22 cellular contexts compared by ENCODE assay signal in the genomic region with DNA sequence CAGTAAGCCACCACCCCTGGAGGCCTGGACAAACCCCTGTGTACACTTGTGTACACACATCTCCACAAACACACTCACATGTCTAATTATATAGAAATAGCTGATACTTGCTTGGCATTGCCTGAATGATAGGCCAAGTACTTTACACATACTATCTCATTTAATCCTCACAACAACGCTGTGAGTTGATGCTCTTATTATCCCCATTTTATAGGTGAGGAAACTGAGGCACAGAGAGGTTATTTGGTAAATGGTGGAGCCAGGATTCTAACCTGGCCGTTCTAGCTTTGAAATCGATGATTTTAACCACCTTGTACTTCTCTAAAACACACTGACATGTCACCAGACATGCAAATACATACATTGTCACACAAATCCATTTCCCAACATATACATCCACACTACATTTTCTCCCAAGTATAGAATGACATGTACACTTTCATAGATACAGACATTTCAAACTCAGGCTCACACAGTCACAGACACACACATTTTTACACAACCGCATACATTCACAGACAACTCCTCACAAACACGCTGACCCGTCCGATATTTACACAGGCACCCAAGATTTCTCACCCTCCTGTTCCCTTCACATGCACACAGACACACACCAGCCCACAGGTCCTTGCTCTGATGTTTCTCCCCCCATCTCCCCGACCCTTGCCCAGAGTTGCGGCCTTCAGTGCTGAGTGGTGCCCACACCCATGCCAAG. TPM values are rescaled to one million over a fixed set of nuclear protein-coding genes. Genes with fewer than 3 reads are reported as not detected.
DNase-seq lines count a peak whose midpoint lies in the region; ATAC-seq, FAIRE-seq and TF ChIP-seq lines count a peak whose summit lies in the region.
"Had no signal": no experiment of that assay in that cellular context is flagged by ENCODE, and none has a peak within 500 bp of the region (broad histone marks: within the 10 kb centered on the region; RNA-seq: fewer than 3 reads in every experiment).

No MANE protein-coding gene starts in this region.

- peaks cover 15% of the 10 kb centered on the region for H3K4me1 Mint-ChIP-seq in dendritic cell treated with granulocyte-macrophage colony-stimulating factor and Interleukin-4, amounts not matched to agents 40 ng/mL and 50 ng/mL, for 4 days (ENCODE audit: low read depth)
- H3K4me1 Mint-ChIP-seq in osteocyte (ENCODE audit: unreplicated experiment), result peaks cover 24% of the 10 kb centered on the region

- H3K4me3 ChIP-seq in SJCRH30 (peak overlapping the region; percentile 13; the same call in 1 of the 2 replicates), lower leg skin (ENCODE audit: low read depth, poor library complexity, severe bottlenecking) (no peak overlapping the region)
- H3K4me3 ChIP-seq: left lung, ovary had no signal

- peak overlapping the region; percentile 15 for H3K27ac Mint-ChIP-seq in dendritic cell treated with granulocyte-macrophage colony-stimulating factor and Interleukin-4, amounts not matched to agents 40 ng/mL and 50 ng/mL, for 4 days
- H3K27ac Mint-ChIP-seq in osteocyte (ENCODE audit: unreplicated experiment), result peak overlapping the region; percentile 61
- H3K27ac Mint-ChIP-seq: activated CD4-positive, alpha-beta memory T cell treated with anti-CD3 and anti-CD28 coated beads, Interleukin-2, amount 10 ng/mL, durations not matched to agents 7 days and 5 days; activated naive CD4-positive, alpha-beta T cell treated with anti-CD3 and anti-CD28 coated beads, Interleukin-2, amount 50 U/mL, for 72 hours; T-helper 17 cell had no signal

- no peaks in the 10 kb centered on the region for H3K9me3 ChIP-seq in SJCRH30 (replicated peaks)
- H3K9me3 ChIP-seq: left lung, ovary had no signal

- ATAC-seq in left colon, result no peak
- no peak for ATAC-seq in activated CD4-positive, CD25-positive, alpha-beta regulatory T cell treated with anti-CD3 and anti-CD28 coated beads, Interleukin-2, amount 50 U/mL, for 24 hours
- ATAC-seq: activated naive CD4-positive, alpha-beta T cell treated with anti-CD3 and anti-CD28 coated beads, Interleukin-2, amount 50 U/mL, for 72 hours; esophagus mucosa; left lung; stimulated activated naive CD8-positive, alpha-beta T cell treated with anti-CD3 and anti-CD28 coated beads, Interleukin-15, Interleukin-2, amounts not matched to agents 100 U/mL and 50 U/mL, for 24 hours; T-helper 17 cell had no signal

- H3K36me3 ChIP-seq in SJCRH30, result no peaks in the 10 kb centered on the region
- H3K36me3 ChIP-seq: left lung, ovary had no signal

- H3K27ac ChIP-seq in SJCRH30, result no peak overlapping the region
- H3K27ac ChIP-seq: left lung, ovary had no signal

- WGBS in lower leg skin, 2 donors, result 75 to 82% methylated on average over 9 of the region's 9 CpGs

- peak; percentile 57 for FAIRE-seq in GM12891 (lab: Jason Lieb, UNC)
- FAIRE-seq: HTR-8/SVneo had no signal

- no peaks in the 10 kb centered on the region; the same call in 1 of the 2 replicates for H3K27me3 ChIP-seq in SJCRH30
- H3K27me3 ChIP-seq: left lung, ovary had no signal

- intact Hi-C loops in dendritic cell treated with granulocyte-macrophage colony-stimulating factor and Interleukin-4, amounts not matched to agents 40 ng/mL and 50 ng/mL, for 4 days (cut with micrococcal nuclease), result no loop called here
- intact Hi-C loops in left colon (cut with DNase I, micrococcal nuclease), result no loop called here
- intact Hi-C loops in lower leg skin (cut with DNase I; ENCODE audit: low total_unique reads), result no loop called here

- TF ChIP-seq CTCF in osteocyte (IDR thresholded peaks at IDR 0.05) (no peak), lower leg skin (IDR thresholded peaks at IDR 0.05) (no peak)

- DNase-seq in GM12891 (ENCODE audit: insufficient read length, low spot score), result no peak
- DNase-seq in SJCRH30, result no peak
- no peak for DNase-seq in osteocyte (ENCODE audit: extremely low spot score, unreplicated experiment)
- DNase-seq in SKM-1 (lab: John Stamatoyannopoulos, UW; ENCODE audit: unreplicated experiment), result no peak
- DNase-seq in left colon, result no peak
- DNase-seq in lower leg skin (ENCODE audit: low spot score in 2 of 2), result no peak
- DNase-seq: activated CD4-positive, alpha-beta memory T cell treated with anti-CD3 and anti-CD28 coated beads, Interleukin-2, amount 10 ng/mL, durations not matched to agents 7 days and 5 days; activated T-cell treated with anti-CD3 and anti-CD28 coated beads, Interleukin-2, amount 50 U/mL, for 1 hour; NCI-H1105 treated with DMSO at 0.1 percent for 48 hours; NCI-H2107; NCI-H69; ovary; SHP77; stimulated activated naive CD8-positive, alpha-beta T cell treated with anti-CD3 and anti-CD28 coated beads, Interleukin-15, Interleukin-2, amounts not matched to agents 100 U/mL and 50 U/mL, for 24 hours; T-helper 17 cell; trophoblast cell had no signal

- H3K4me3 Mint-ChIP-seq in dendritic cell treated with granulocyte-macrophage colony-stimulating factor and Interleukin-4, amounts not matched to agents 40 ng/mL and 50 ng/mL, for 4 days, result no peak overlapping the region
- H3K4me3 Mint-ChIP-seq in osteocyte (ENCODE audit: unreplicated experiment), result no peak overlapping the region
- H3K4me3 Mint-ChIP-seq: activated CD4-positive, alpha-beta memory T cell treated with anti-CD3 and anti-CD28 coated beads, Interleukin-2, amount 10 ng/mL, durations not matched to agents 7 days and 5 days had no signal

- TF ChIP-seq POLR2A in GM12891 (IDR thresholded peaks at IDR 0.05; ENCODE audit: low read depth, low read length) (no peak), lower leg skin (IDR thresholded peaks at IDR 0.05) (no peak)

- H3K36me3 Mint-ChIP-seq in dendritic cell treated with granulocyte-macrophage colony-stimulating factor and Interleukin-4, amounts not matched to agents 40 ng/mL and 50 ng/mL, for 4 days (ENCODE audit: low read depth), result peaks cover 6% of the 10 kb centered on the region
- no peaks in the 10 kb centered on the region for H3K36me3 Mint-ChIP-seq in osteocyte (ENCODE audit: unreplicated experiment)
- H3K36me3 Mint-ChIP-seq: activated naive CD4-positive, alpha-beta T cell treated with anti-CD3 and anti-CD28 coated beads, Interleukin-2, amount 50 U/mL, for 72 hours had no signal

- H3K27me3 Mint-ChIP-seq in dendritic cell treated with granulocyte-macrophage colony-stimulating factor and Interleukin-4, amounts not matched to agents 40 ng/mL and 50 ng/mL, for 4 days, result peaks cover 14% of the 10 kb centered on the region
- H3K27me3 Mint-ChIP-seq in osteocyte (ENCODE audit: unreplicated experiment), result no peaks in the 10 kb centered on the region
- H3K27me3 Mint-ChIP-seq: T-helper 17 cell had no signal

- H3K4me1 ChIP-seq in SJCRH30, result peaks cover 14% of the 10 kb centered on the region

- no peaks in the 10 kb centered on the region for H3K9me3 Mint-ChIP-seq in dendritic cell treated with granulocyte-macrophage colony-stimulating factor and Interleukin-4, amounts not matched to agents 40 ng/mL and 50 ng/mL, for 4 days
- H3K9me3 Mint-ChIP-seq in osteocyte (ENCODE audit: unreplicated experiment), result no peaks in the 10 kb centered on the region
- H3K9me3 Mint-ChIP-seq: activated CD4-positive, alpha-beta memory T cell treated with anti-CD3 and anti-CD28 coated beads, Interleukin-2, amount 10 ng/mL, durations not matched to agents 7 days and 5 days; activated naive CD4-positive, alpha-beta T cell treated with anti-CD3 and anti-CD28 coated beads, Interleukin-2, amount 50 U/mL, for 72 hours had no signal

TF ChIP-seq in GM12891, 5 proteins besides CTCF, POLR2A, EP300 and RAD21:
- TF ChIP-seq TAF1 (IDR thresholded peaks at IDR 0.05; ENCODE audit: low read depth, low read length) (no peak), SPI1 (IDR thresholded peaks at IDR 0.05; ENCODE audit: low read depth, low read length) (no peak), POLR2AphosphoS5 (IDR thresholded peaks at IDR 0.05; ENCODE audit: low read depth, low read length) (no peak), POU2F2 (IDR thresholded peaks at IDR 0.05; ENCODE audit: low read depth, low read length) (no peak), PAX5 (IDR thresholded peaks at IDR 0.05; ENCODE audit: insufficient read depth, low read length, severe bottlenecking) (no peak)
TF ChIP-seq in GM12891: peak in this region for 0.

RNA-seq across cellular contexts. Expression of a gene that starts 3.2 kb away (rescaled TPM):
- polyA plus RNA-seq in GM12891 (2012; ENCODE audit: low read depth, missing spikeins), result 1.1 TPM
- total RNA-seq in SJCRH30 (2014; rRNA removed; shearing (Covaris generic)), result 7.9 and 9.9 TPM in 2 replicates
- total RNA-seq in osteocyte, result 8.5 and 9.5 TPM in 2 replicates
- total RNA-seq in left colon, result 10 to 100 TPM in 1 of 2 donors, 1 to 10 TPM in 1; 8.0 to 10.6 TPM
- 10 to 100 TPM; 45.7 to 63.1 (median 48.5) TPM for total RNA-seq in lower leg skin

RNA-seq across cellular contexts. Expression of a gene that starts 27.7 kb away (rescaled TPM):
- polyA plus RNA-seq in GM12891 (2012; ENCODE audit: low read depth, missing spikeins), result 3.0 TPM
- 1.3 and 1.9 TPM in 2 replicates for total RNA-seq in SJCRH30 (2014; rRNA removed; shearing (Covaris generic))
- total RNA-seq in osteocyte (10.3 and 11.8 TPM in 2 replicates), left colon (1 to 10 TPM; 5.9 to 7.6 TPM), lower leg skin (10 to 100 TPM in 2 of 4 donors, 1 to 10 TPM in 2; 6.0 to 17.2 (median 10.4) TPM)

RNA-seq across cellular contexts. Expression of a gene that starts 53.4 kb away (rescaled TPM):
- polyA plus RNA-seq in GM12891 (2012; ENCODE audit: low read depth, missing spikeins), result 0.14 TPM
- total RNA-seq in SJCRH30 (2014; rRNA removed; shearing (Covaris generic)), result 55.0 and 57.3 TPM in 2 replicates
- total RNA-seq in osteocyte (152 and 155 TPM in 2 replicates), left colon (10 to 100 TPM; 44.3 to 48.1 TPM), lower leg skin (10 to 100 TPM; 63.6 to 83.8 (median 68.8) TPM)
- total RNA-seq: activated CD4-positive, alpha-beta memory T cell treated with anti-CD3 and anti-CD28 coated beads, Interleukin-2, amount 10 ng/mL, durations not matched to agents 7 days and 5 days; T-helper 17 cell had no signal
